In genomic region chr1:171107969-171108368, GRCh38 we compare ENCODE assay signal across 30 cellular contexts. TPM values are rescaled to one million over a fixed set of nuclear protein-coding genes. Genes with fewer than 3 reads are reported as not detected.
"Had no signal": no experiment of that assay in that cellular context is flagged by ENCODE, and none has a peak within 500 bp of the region (broad histone marks: within the 10 kb centered on the region; RNA-seq: fewer than 3 reads in every experiment).

No MANE protein-coding gene starts in this region.

- H3K4me1 ChIP-seq: body of pancreas, colonic mucosa, neural progenitor cell, transverse colon, uterus had no signal

- H3K36me3 Mint-ChIP-seq: activated naive CD4-positive, alpha-beta T cell treated with anti-CD3 and anti-CD28 coated beads, Interleukin-2, amount 50 U/mL, for 72 hours; immature natural killer cell; natural killer cell; neural progenitor cell had no signal

- H3K9me3 Mint-ChIP-seq: activated T-cell treated with anti-CD3 and anti-CD28 coated beads, Interleukin-2, amount 50 U/mL, for 72 hours; natural killer cell; neural progenitor cell; T-helper 2 cell treated with Interferon-gamma antibody and Interleukin-4, amounts not matched to agents 5 μg/mL and 100 μg/mL, for 36 hours had no signal

- H3K4me1 Mint-ChIP-seq: immature natural killer cell, natural killer cell, neural progenitor cell had no signal

- H3K27me3 ChIP-seq: body of pancreas, colonic mucosa, neural progenitor cell, transverse colon, uterus had no signal

- H3K9ac ChIP-seq: neural progenitor cell had no signal

- H3K27ac Mint-ChIP-seq: activated naive CD4-positive, alpha-beta T cell treated with anti-CD3 and anti-CD28 coated beads, Interleukin-2, amount 50 U/mL, for 72 hours; activated T-cell treated with anti-CD3 and anti-CD28 coated beads, Interleukin-2, amount 50 U/mL, for 72 hours; immature natural killer cell; natural killer cell; neural progenitor cell; T-helper 2 cell treated with Interferon-gamma antibody and Interleukin-4, amounts not matched to agents 5 μg/mL and 100 μg/mL, for 36 hours had no signal

- H2AFZ ChIP-seq: neural progenitor cell had no signal

- H3K27ac ChIP-seq: body of pancreas, colonic mucosa, neural progenitor cell, transverse colon, uterus had no signal

- H3K4me3 Mint-ChIP-seq: activated T-cell treated with anti-CD3 and anti-CD28 coated beads, Interleukin-2, amount 50 U/mL, for 72 hours; immature natural killer cell; natural killer cell; neural progenitor cell; T-helper 2 cell treated with Interferon-gamma antibody and Interleukin-4, amounts not matched to agents 5 μg/mL and 100 μg/mL, for 36 hours had no signal

- H3K4me2 ChIP-seq: neural progenitor cell had no signal

- H3K9me3 ChIP-seq: body of pancreas, colonic mucosa, transverse colon, uterus had no signal

- H3K4me3 ChIP-seq: body of pancreas, colonic mucosa, neural progenitor cell, transverse colon, uterus had no signal

- ATAC-seq: activated naive CD4-positive, alpha-beta T cell treated with anti-CD3 and anti-CD28 coated beads, Interleukin-2, amount 50 U/mL, for 72 hours; activated T-cell treated with anti-CD3 and anti-CD28 coated beads, Interleukin-2, amount 50 U/mL, for 72 hours; body of pancreas; left colon; natural killer cell had no signal

- DNase-seq: activated CD4-positive, alpha-beta T cell treated with anti-CD3 and anti-CD28 coated beads for 4 hours; activated CD4-positive, alpha-beta T cell treated with anti-CD3 and anti-CD28 coated beads, Interleukin-2, amount 50 U/mL, for 4 hours; activated CD4-positive, CD25-positive, alpha-beta regulatory T cell; activated naive CD4-positive, alpha-beta T cell; activated T-cell treated with anti-CD3 and anti-CD28 coated beads for 4 hours; activated T-cell treated with anti-CD3 and anti-CD28 coated beads, Interleukin-2, amount 50 U/mL, for 72 hours; aorta; body of pancreas; cerebellar nuclear complex; colonic mucosa; effector CD8-positive, alpha-beta T cell; head of caudate nucleus; hypothalamus; immature natural killer cell; kidney; left colon; mesenchymal stem cell; natural killer cell; occipital lobe; right cardiac atrium; stimulated activated CD4-positive, alpha-beta T cell treated with anti-CD3 and anti-CD28 coated beads, Interleukin-15, amount 100 ng/mL, for 24 hours; stimulated activated CD4-positive, alpha-beta T cell treated with anti-CD3 and anti-CD28 coated beads, Interleukin-2, amount 100 ng/mL, for 24 hours; stimulated activated naive CD4-positive, alpha-beta T cell; transverse colon; uterus had no signal

- H3K36me3 ChIP-seq: colonic mucosa, neural progenitor cell, transverse colon, uterus had no signal

RNA-seq across cellular contexts. Expression of gene FMO3, which starts 17.3 kb away (rescaled TPM):
- total RNA-seq: activated naive CD4-positive, alpha-beta T cell treated with anti-CD3 and anti-CD28 coated beads, Interleukin-2, amount 50 U/mL, for 72 hours; activated T-cell treated with anti-CD3 and anti-CD28 coated beads, Interleukin-2, amount 50 U/mL, for 72 hours; epithelial cell of proximal tubule; natural killer cell; occipital lobe; pulmonary artery endothelial cell had no signal
- polyA plus RNA-seq: immature natural killer cell had no signal
